Comparison of ENCODE assay signal across 11 cellular contexts in the genomic region with DNA sequence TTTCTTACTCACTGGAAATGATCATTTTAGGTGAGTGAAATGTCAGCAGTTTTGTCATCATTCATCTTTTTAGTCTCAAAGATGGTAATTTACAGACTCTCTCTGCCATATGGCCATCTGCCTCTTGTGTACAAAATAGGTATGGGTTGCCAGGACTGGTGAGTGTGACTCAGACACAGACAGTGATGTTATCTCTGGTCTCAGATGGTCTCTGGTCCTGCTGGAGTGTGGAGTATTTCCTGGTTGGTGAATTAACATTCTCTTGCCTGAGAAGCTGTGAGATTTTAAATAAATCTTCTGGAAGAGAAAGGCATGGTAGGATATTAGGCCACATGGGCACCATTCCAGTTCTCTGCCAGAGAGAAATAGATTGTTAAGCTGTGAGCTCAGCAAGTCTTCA.
DNase-seq lines count a peak whose midpoint lies in the region; ATAC-seq and TF ChIP-seq lines count a peak whose summit lies in the region.
"Had no signal": no experiment of that assay in that cellular context is flagged by ENCODE, and none has a peak within 500 bp of the region (broad histone marks: within the 10 kb centered on the region; RNA-seq: fewer than 3 reads in every experiment).

No MANE protein-coding gene starts in this region.

- no peak for TF ChIP-seq CTCF in cardiac fibroblast (IDR thresholded peaks at IDR 0.05; ENCODE audit: low read depth, low read length)
- TF ChIP-seq CTCF in omental fat pad (IDR thresholded peaks at IDR 0.05): no peak

- H3K4me3 ChIP-seq in cardiac fibroblast (replicated peaks in 1 of 2; ENCODE audit: low read depth in 2 of 2, low read length in 2 of 2): no peak overlapping the region
- H3K4me3 ChIP-seq: adrenal gland, psoas muscle had no signal

- DNase-seq in DMS53 treated with DMSO at 0.1 percent for 48 hours (lab: John Stamatoyannopoulos, UW; ENCODE audit: unreplicated experiment) (peak; percentile 94), NCI-H2081 (lab: John Stamatoyannopoulos, UW) (peak; percentile 25 to 65), cardiac fibroblast (ENCODE audit: low read depth in 2 of 2) (peak; percentile 57 to 61), midbrain (lab: John Stamatoyannopoulos, UW) (peak; percentile 3), omental fat pad (ENCODE audit: low spot score) (no peak), ACHN (no peak)
- DNase-seq in activated CD8-positive, alpha-beta memory T cell treated with anti-CD3 and anti-CD28 coated beads, Interleukin-2, amount 50 U/mL, for 48 hours: no peak
- DNase-seq: activated B cell treated with CpG ODN at 0.5 μM for 24 hours, psoas muscle had no signal

- in situ Hi-C loops in ACHN (cut with HindIII; ENCODE audit: low pct_ligation_motif_present, low pct_unique_long_range_greater_than_20kb, low sequenced_read_pairs): no loop called here

- ATAC-seq in omental fat pad (ENCODE audit: low FRiP score) (no peak), HG02885 (IDR thresholded peaks at IDR 0.05; ENCODE audit: poor library complexity, unreplicated experiment) (no peak)

Comparison
In these comparisons a context has a peak if more than half of its experiments do, and no peak if none do; other contexts are left out.
1. DNase-seq: peak in DMS53 treated with DMSO at 0.1 percent for 48 hours (single experiment), NCI-H2081 (2 of 2), cardiac fibroblast (2 of 2) and midbrain (single experiment); none in omental fat pad (single experiment), activated CD8-positive, alpha-beta memory T cell treated with anti-CD3 and anti-CD28 coated beads, Interleukin-2, amount 50 U/mL, for 48 hours (single experiment) and ACHN (single experiment).